Comparison of ENCODE assay signal across 10 cellular contexts in the genomic region with DNA sequence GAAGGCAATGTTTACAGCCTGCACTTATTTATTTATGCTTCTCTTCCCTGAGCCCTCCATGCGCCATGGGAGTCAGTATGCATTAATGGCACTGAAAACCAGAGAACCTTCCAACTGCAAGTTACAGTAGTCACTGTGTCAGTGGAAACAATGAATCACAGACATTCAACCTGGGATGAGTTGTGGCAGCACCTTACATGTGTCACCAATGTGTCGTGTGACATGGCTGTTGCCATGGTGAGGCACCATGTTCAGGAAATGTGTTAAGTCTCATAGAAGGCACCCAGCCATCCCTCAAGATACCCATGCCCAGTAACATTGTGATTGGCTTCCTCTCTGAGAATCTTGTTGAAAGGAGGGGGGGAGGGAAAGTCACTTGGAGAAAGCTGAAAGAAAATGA.
DNase-seq lines count a peak whose midpoint lies in the region; TF ChIP-seq lines count a peak whose summit lies in the region.
"Had no signal": no experiment of that assay in that cellular context is flagged by ENCODE, and none has a peak within 500 bp of the region (broad histone marks: within the 10 kb centered on the region; RNA-seq: fewer than 3 reads in every experiment).

No MANE protein-coding gene starts in this region.

- no peaks in the 10 kb centered on the region for H3K9me3 ChIP-seq in osteoblast (ENCODE audit: low read depth, low read length)
- no peaks in the 10 kb centered on the region for H3K9me3 ChIP-seq in suprapubic skin

- no peak overlapping the region for H3K4me2 ChIP-seq in osteoblast (ENCODE audit: insufficient read depth, low read length)

- WGBS in suprapubic skin, result 75% methylated on average over 2 of the region's 2 CpGs

- TF ChIP-seq CTCF in osteoblast (IDR thresholded peaks at IDR 0.05; ENCODE audit: extremely low read depth, low read depth, low read length), result no peak
- TF ChIP-seq CTCF in suprapubic skin (IDR thresholded peaks at IDR 0.05), result no peak

- no peaks in the 10 kb centered on the region for H3K36me3 ChIP-seq in osteoblast (ENCODE audit: insufficient read depth, low read length)
- H3K36me3 ChIP-seq in suprapubic skin, result no peaks in the 10 kb centered on the region
- H3K36me3 ChIP-seq: brain microvascular endothelial cell had no signal

- H3K79me2 ChIP-seq in osteoblast (ENCODE audit: insufficient read depth, low read length), result peaks cover 67% of the 10 kb centered on the region

- H3K27me3 ChIP-seq in osteoblast (ENCODE audit: insufficient read depth, low read length), result no peaks in the 10 kb centered on the region
- no peaks in the 10 kb centered on the region for H3K27me3 ChIP-seq in suprapubic skin
- H3K27me3 ChIP-seq: brain microvascular endothelial cell had no signal

- no peak for TF ChIP-seq EP300 in suprapubic skin (IDR thresholded peaks at IDR 0.05)

- H3K4me1 ChIP-seq in osteoblast (ENCODE audit: insufficient read depth, low read length) (no peaks in the 10 kb centered on the region), suprapubic skin (no peaks in the 10 kb centered on the region)

- H4K20me1 ChIP-seq in osteoblast (ENCODE audit: insufficient read depth, low read length), result peaks cover 13% of the 10 kb centered on the region

- H2AFZ ChIP-seq in osteoblast (ENCODE audit: low read length), result no peak overlapping the region

- no peak overlapping the region for H3K4me3 ChIP-seq in osteoblast (ENCODE audit: insufficient read depth, low read length)
- H3K4me3 ChIP-seq in suprapubic skin, result no peak overlapping the region

- H3K27ac ChIP-seq in osteoblast (ENCODE audit: low read depth, low read length), result no peak overlapping the region
- H3K27ac ChIP-seq in suprapubic skin, result no peak overlapping the region
- H3K27ac ChIP-seq: brain microvascular endothelial cell had no signal

- DNase-seq in T-helper 22 cell (ENCODE audit: low read depth), result peak; percentile 25
- DNase-seq in activated T-helper 1 cell treated with Interleukin-2 at 50 U/mL for 16 hours (ENCODE audit: low read depth), result peak; percentile 22
- DNase-seq in kidney tubule cell (ENCODE audit: low spot score), result peak; percentile 87
- peak; percentile 41 to 53 for DNase-seq in stimulated activated CD8-positive, alpha-beta memory T cell treated with anti-CD3 and anti-CD28 coated beads, Interleukin-4, amount 100 ng/mL, for 4 hours (ENCODE audit: low read depth in 2 of 2, low spot score in 1 of 2)
- DNase-seq in DMS79 treated with DMSO at 0.1 percent for 48 hours (lab: John Stamatoyannopoulos, UW), result no peak
- no peak for DNase-seq in anterior cingulate cortex (lab: John Stamatoyannopoulos, UW)
- no peak for DNase-seq in osteoblast (ENCODE audit: insufficient read length, low spot score, missing footprints)
- DNase-seq in suprapubic skin (ENCODE audit: low spot score in 2 of 2), result no peak
- DNase-seq: brain microvascular endothelial cell, NCI-H1417 had no signal

- TF ChIP-seq POLR2A in suprapubic skin (IDR thresholded peaks at IDR 0.05), result no peak

Comparison
In these comparisons a context has a peak if more than half of its experiments do, and no peak if none do; other contexts are left out.
1. DNase-seq: peak in T-helper 22 cell (single experiment), activated T-helper 1 cell treated with Interleukin-2 at 50 U/mL for 16 hours (single experiment), kidney tubule cell (single experiment) and stimulated activated CD8-positive, alpha-beta memory T cell treated with anti-CD3 and anti-CD28 coated beads, Interleukin-4, amount 100 ng/mL, for 4 hours (2 of 2); none in DMS79 treated with DMSO at 0.1 percent for 48 hours (single experiment), anterior cingulate cortex (0 of 58), osteoblast (single experiment) and suprapubic skin (0 of 2).